Comparison of ENCODE assay signal across 19 cellular contexts in the genomic region with DNA sequence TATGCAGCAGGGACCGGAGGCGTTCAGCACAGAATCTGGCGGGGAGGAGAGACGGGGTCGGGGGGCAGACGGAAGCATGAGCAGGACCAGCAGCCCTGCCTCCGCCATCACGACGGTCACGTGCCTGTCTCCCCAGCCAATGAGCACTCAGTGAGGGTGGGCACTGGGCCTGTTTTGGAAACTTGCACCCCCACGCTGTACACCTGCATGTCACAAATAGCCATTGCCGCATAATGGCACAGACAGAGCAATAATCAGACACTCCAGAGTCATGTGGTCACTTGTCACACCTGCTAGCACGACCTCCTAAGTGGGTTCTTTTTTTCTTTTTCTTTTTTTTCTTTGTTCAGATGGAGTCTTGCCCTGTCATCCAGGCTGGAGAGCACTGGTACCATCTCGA. TPM values are rescaled to one million over a fixed set of nuclear protein-coding genes. Genes with fewer than 3 reads are reported as not detected.
DNase-seq lines count a peak whose midpoint lies in the region; ATAC-seq, FAIRE-seq and TF ChIP-seq lines count a peak whose summit lies in the region.
"Had no signal": no experiment of that assay in that cellular context is flagged by ENCODE, and none has a peak within 500 bp of the region (broad histone marks: within the 10 kb centered on the region; RNA-seq: fewer than 3 reads in every experiment).

No MANE protein-coding gene starts in this region.

- H3K27ac Mint-ChIP-seq in stimulated activated naive B cell treated with anti-CD40 and anti-IgM and Interleukin-4, amounts not matched to agents 10 μg/mL and 1 μg/mL and 100 μg/mL, for 72 hours = peak overlapping the region; percentile 44
- no peak overlapping the region for H3K27ac Mint-ChIP-seq in CD4-positive, alpha-beta T cell
- H3K27ac Mint-ChIP-seq: CD8-positive, alpha-beta T cell had no signal

- H3K27me3 Mint-ChIP-seq in stimulated activated naive B cell treated with anti-CD40 and anti-IgM and Interleukin-4, amounts not matched to agents 10 μg/mL and 1 μg/mL and 100 μg/mL, for 72 hours = no peaks in the 10 kb centered on the region
- no peaks in the 10 kb centered on the region for H3K27me3 Mint-ChIP-seq in CD4-positive, alpha-beta T cell

- RAD21 ChIA-PET in HCT116 (lab: Charles Lee; ENCODE audit: low non-redundant PET in 1 of 2, low total read pairs in 2 of 2, uncharacterized antibody in 2 of 2, unreplicated experiment in 2 of 2) = no interaction called here

- BruUV-seq in HCT116 (replicated peaks; lab: Mats Ljungman, UMichigan) = TSS peak; percentile 11
- no TSS peak for BruUV-seq in OCI-LY7 (replicated peaks; lab: Mats Ljungman, UMichigan)

- CTCF ChIA-PET in HCT116 (lab: Charles Lee) (no interaction called here), OCI-LY7 (lab: Charles Lee; ENCODE audit: unreplicated experiment) (no interaction called here)
- CTCF ChIA-PET in CD4-positive, alpha-beta T cell (lab: Charles Lee) = no interaction called here

- POLR2A ChIA-PET in HCT116 (lab: Charles Lee) = no interaction called here
- POLR2A ChIA-PET in OCI-LY7 (lab: Charles Lee) = no interaction called here
- POLR2A ChIA-PET in CD4-positive, alpha-beta T cell (lab: Charles Lee) = no interaction called here

- H4K20me1 ChIP-seq in HCT116 (ENCODE audit: insufficient read depth) (no peaks in the 10 kb centered on the region), OCI-LY7 (ENCODE audit: insufficient read depth, low read length) (no peaks in the 10 kb centered on the region)

- 90 to 93% methylated on average over 14 of the region's 14 CpGs for WGBS in testis, 2 donors

- DNase-seq in HCT116 (ENCODE audit: low read depth, low spot score) (no peak), OCI-LY7 (ENCODE audit: low spot score) (peak; percentile 42), kidney (peak; percentile 62), testis (no peak), superior temporal gyrus (ENCODE audit: extremely low spot score) (no peak)
- DNase-seq in stimulated activated naive B cell treated with anti-CD40 and anti-IgM and Interleukin-4, amounts not matched to agents 10 μg/mL and 1 μg/mL and 100 μg/mL, for 72 hours = no peak
- no peak for DNase-seq in CD4-positive, alpha-beta T cell
- DNase-seq: ACHN; Calu3; CD8-positive, alpha-beta T cell; DMS79 treated with DMSO at 0.1 percent for 48 hours; GF-D8 had no signal

- H3K27ac ChIP-seq in HCT116 (ENCODE audit: low read depth, low read length) (no peak overlapping the region), OCI-LY7 (ENCODE audit: low read depth, low read length, poor library complexity, severe bottlenecking) (no peak overlapping the region), kidney (ENCODE audit: low read depth in 2 of 2, low read length in 2 of 2) (no peak overlapping the region), testis (no peak overlapping the region)
- no peak overlapping the region for H3K27ac ChIP-seq in CD4-positive, alpha-beta T cell (ENCODE audit: low read depth, low read length)

- H3K79me2 ChIP-seq in HCT116 (ENCODE audit: insufficient read depth, low read length) (no peaks in the 10 kb centered on the region), OCI-LY7 (ENCODE audit: insufficient read depth, low read depth, low read length) (no peaks in the 10 kb centered on the region)

- H3K4me3 ChIP-seq in HCT116 (replicated peaks in 1 of 2; ENCODE audit: low read depth in 1 of 2, low read length in 2 of 2) (no peak overlapping the region), OCI-LY7 (ENCODE audit: low read depth, low read length, poor library complexity, severe bottlenecking) (no peak overlapping the region), kidney (ENCODE audit: low read length in 2 of 2) (no peak overlapping the region), testis (no peak overlapping the region)
- H3K4me3 ChIP-seq: HAP-1 had no signal

- FAIRE-seq in kidney (lab: Jason Lieb, UNC) = no peak
- FAIRE-seq: A204.1, GM19239, H1 had no signal

- H3K4me3 Mint-ChIP-seq in stimulated activated naive B cell treated with anti-CD40 and anti-IgM and Interleukin-4, amounts not matched to agents 10 μg/mL and 1 μg/mL and 100 μg/mL, for 72 hours = no peak overlapping the region
- H3K4me3 Mint-ChIP-seq in CD4-positive, alpha-beta T cell = no peak overlapping the region
- H3K4me3 Mint-ChIP-seq: CD14-positive monocyte; CD8-positive, alpha-beta T cell had no signal

- H3K36me3 ChIP-seq in HCT116 (ENCODE audit: control insufficient read depth in 1 of 2, insufficient read depth in 2 of 2, low read length in 2 of 2) = peaks cover 11 to 19% of the 10 kb centered on the region in 2 experiments; a peak in 3 of 4 replicates
- peaks cover 18% of the 10 kb centered on the region; the same call in 1 of the 2 replicates for H3K36me3 ChIP-seq in OCI-LY7 (ENCODE audit: insufficient read depth, low read length)
- peaks cover 0 to 7% of the 10 kb centered on the region in 2 donors for H3K36me3 ChIP-seq in kidney (ENCODE audit: control insufficient read depth in 1 of 2, insufficient read depth in 2 of 2, low read length in 2 of 2)
- H3K36me3 ChIP-seq in testis (ENCODE audit: low read depth, missing control alignments) = no peaks in the 10 kb centered on the region

- intact Hi-C loops in HCT116 (cut with micrococcal nuclease) (no loop called here), OCI-LY7 (cut with micrococcal nuclease; ENCODE audit: unreplicated experiment) (no loop called here), kidney (cut with DNase I) (no loop called here), testis (cut with DNase I; ENCODE audit: low total_unique reads) (no loop called here)
- intact Hi-C loops in CD4-positive, alpha-beta T cell (cut with DNase I, micrococcal nuclease) = no loop called here

- H2AFZ ChIP-seq in HCT116 (ENCODE audit: low read depth, low read length, poor library complexity, severe bottlenecking) (no peak overlapping the region), OCI-LY7 (ENCODE audit: low read length) (no peak overlapping the region)

- H3K9ac ChIP-seq in HCT116 (ENCODE audit: low read length) (no peak overlapping the region), kidney (ENCODE audit: low read length in 2 of 2) (no peak overlapping the region)

- no peaks in the 10 kb centered on the region for H3K27me3 ChIP-seq in HCT116 (ENCODE audit: insufficient read depth, low read length)
- H3K27me3 ChIP-seq in testis = no peaks in the 10 kb centered on the region
- H3K27me3 ChIP-seq in CD4-positive, alpha-beta T cell (ENCODE audit: control insufficient read depth, insufficient read depth, low read length) = no peaks in the 10 kb centered on the region

- ATAC-seq in HCT116 = no peak
- no peak for ATAC-seq in stimulated activated naive B cell treated with anti-CD40 and anti-IgM and Interleukin-4, amounts not matched to agents 10 μg/mL and 1 μg/mL and 100 μg/mL, for 72 hours (replicated peaks)
- no peak for ATAC-seq in CD4-positive, alpha-beta T cell (ENCODE audit: poor library complexity)
- ATAC-seq: CD8-positive, alpha-beta T cell had no signal

- no peaks in the 10 kb centered on the region for H3K4me1 Mint-ChIP-seq in stimulated activated naive B cell treated with anti-CD40 and anti-IgM and Interleukin-4, amounts not matched to agents 10 μg/mL and 1 μg/mL and 100 μg/mL, for 72 hours
- H3K4me1 Mint-ChIP-seq in CD4-positive, alpha-beta T cell (ENCODE audit: low read depth) = no peaks in the 10 kb centered on the region
- H3K4me1 Mint-ChIP-seq: CD14-positive monocyte had no signal

- H3K4me2 ChIP-seq in HCT116 (ENCODE audit: low read length) (no peak overlapping the region), OCI-LY7 (ENCODE audit: low read length) (no peak overlapping the region)

- TF ChIP-seq POLR2A in HCT116 (IDR thresholded peaks at IDR 0.05; ENCODE audit: borderline replicate concordance, extremely low read depth, insufficient read depth, insufficient read length) (no peak), testis (IDR thresholded peaks at IDR 0.05) (no peak)

- H3K4me1 ChIP-seq in HCT116 (ENCODE audit: control insufficient read depth in 1 of 2, insufficient read depth in 2 of 2, low read length in 2 of 2) (no peaks in the 10 kb centered on the region), OCI-LY7 (ENCODE audit: insufficient read depth, low read length, poor library complexity, severe bottlenecking) (no peaks in the 10 kb centered on the region), kidney (ENCODE audit: control insufficient read depth in 1 of 2, insufficient read depth in 1 of 2, low read depth in 1 of 2, low read length in 2 of 2) (no peaks in the 10 kb centered on the region), testis (no peaks in the 10 kb centered on the region)
- H3K4me1 ChIP-seq: HAP-1 had no signal

- H3K9me3 Mint-ChIP-seq in stimulated activated naive B cell treated with anti-CD40 and anti-IgM and Interleukin-4, amounts not matched to agents 10 μg/mL and 1 μg/mL and 100 μg/mL, for 72 hours = no peaks in the 10 kb centered on the region
- no peaks in the 10 kb centered on the region for H3K9me3 Mint-ChIP-seq in CD4-positive, alpha-beta T cell
- H3K9me3 Mint-ChIP-seq: CD14-positive monocyte; CD8-positive, alpha-beta T cell had no signal

- H3K36me3 Mint-ChIP-seq in stimulated activated naive B cell treated with anti-CD40 and anti-IgM and Interleukin-4, amounts not matched to agents 10 μg/mL and 1 μg/mL and 100 μg/mL, for 72 hours = peaks cover 43 to 69% of the 10 kb centered on the region in 2 donors
- H3K36me3 Mint-ChIP-seq in CD4-positive, alpha-beta T cell (ENCODE audit: low read depth) = peaks cover 38% of the 10 kb centered on the region

- H3K9me2 ChIP-seq in HCT116 (ENCODE audit: insufficient read depth) = no peaks in the 10 kb centered on the region
- H3K9me2 ChIP-seq in OCI-LY7 (ENCODE audit: insufficient read depth, low read length) = no peaks in the 10 kb centered on the region

- no peak for TF ChIP-seq RAD21 in HCT116 (IDR thresholded peaks at IDR 0.05; ENCODE audit: low read depth)

- TF ChIP-seq CTCF in HCT116 (IDR thresholded peaks at IDR 0.05 in 2 of 3, conservative IDR thresholded peaks at IDR 0.05 in 1 of 3; ENCODE audit: borderline replicate concordance in 1 of 3, insufficient read depth in 1 of 3, low read depth in 2 of 3, low read length in 2 of 3) (no peak), OCI-LY7 (conservative IDR thresholded peaks at IDR 0.05; ENCODE audit: low read length) (no peak), kidney (IDR thresholded peaks at IDR 0.05; ENCODE audit: borderline replicate concordance, extremely low read depth, insufficient read depth) (no peak), testis (IDR thresholded peaks at IDR 0.05) (no peak)
- TF ChIP-seq CTCF in CD4-positive, alpha-beta T cell (IDR thresholded peaks at IDR 0.05) = no peak

- H3K9me3 ChIP-seq in HCT116 (ENCODE audit: control insufficient read depth in 1 of 2, insufficient read depth in 1 of 2, low read depth in 1 of 2, low read length in 2 of 2) (no peaks in the 10 kb centered on the region), OCI-LY7 (ENCODE audit: low read length) (no peaks in the 10 kb centered on the region), kidney (ENCODE audit: control insufficient read depth in 1 of 2, low read length in 2 of 2) (no peaks in the 10 kb centered on the region), testis (no peaks in the 10 kb centered on the region)
- H3K9me3 ChIP-seq in CD4-positive, alpha-beta T cell (ENCODE audit: control insufficient read depth, low read length) = no peaks in the 10 kb centered on the region
- H3K9me3 ChIP-seq: HAP-1 had no signal

RNA-seq across cellular contexts. Expression of a gene that starts 8.8 kb away (rescaled TPM):
- total RNA-seq in HCT116 (2021; ENCODE audit: unreplicated experiment) (58.9 TPM), OCI-LY7 (2022) (24.4 and 30.8 TPM in 2 replicates), kidney (19.0 TPM), testis (10 to 100 TPM; 46.4 to 49.8 TPM)
- 44.4 and 46.7 TPM in 2 replicates for polyA plus RNA-seq in HCT116 (2012)
- total RNA-seq in OCI-LY7 (2014; rRNA removed; shearing (Covaris generic)) = 12.8 and 21.0 TPM in 2 replicates
- polyA plus RNA-seq in kidney (ENCODE audit: insufficient read depth, low read depth, low replicate concordance) (16.7 TPM), testis (ENCODE audit: insufficient read depth, low read depth, low replicate concordance) (37.5 TPM)
- total RNA-seq in CD4-positive, alpha-beta T cell = 1 to 10 TPM; 8.7 to 9.6 TPM

RNA-seq across cellular contexts. Expression of a gene that starts 21.1 kb away (rescaled TPM):
- 22.8 TPM for total RNA-seq in HCT116 (2021; ENCODE audit: unreplicated experiment)
- 25.8 and 27.7 TPM in 2 replicates for polyA plus RNA-seq in HCT116 (2012)
- total RNA-seq in OCI-LY7 (2014; rRNA removed; shearing (Covaris generic)) = not detected in 2 replicates
- total RNA-seq in OCI-LY7 (2022) = not detected in 2 replicates
- total RNA-seq in kidney = 3.3 TPM
- 4.5 TPM for polyA plus RNA-seq in kidney (ENCODE audit: insufficient read depth, low read depth, low replicate concordance)
- 10 to 100 TPM in 1 of 2 donors, 1 to 10 TPM in 1; 5.9 to 13.7 TPM for total RNA-seq in testis
- 6.4 TPM for polyA plus RNA-seq in testis (ENCODE audit: insufficient read depth, low read depth, low replicate concordance)
- not detected for total RNA-seq in CD4-positive, alpha-beta T cell
- total RNA-seq: CD8-positive, alpha-beta T cell had no signal
- polyA plus RNA-seq: CD14-positive monocyte had no signal

RNA-seq across cellular contexts. Expression of a gene that starts 38.9 kb away (rescaled TPM):
- total RNA-seq in HCT116 (2021; ENCODE audit: unreplicated experiment) (not detected), OCI-LY7 (2022) (not detected in 2 replicates), kidney (not detected), testis (10 to 100 TPM; 16.5 to 22.4 TPM)
- polyA plus RNA-seq in HCT116 (2012) = 0.09 and 0.10 TPM in 2 replicates
- total RNA-seq in OCI-LY7 (2014; rRNA removed; shearing (Covaris generic)) = not detected in 2 replicates
- polyA plus RNA-seq in kidney (ENCODE audit: insufficient read depth, low read depth, low replicate concordance) (1.3 TPM), testis (ENCODE audit: insufficient read depth, low read depth, low replicate concordance) (61.1 TPM)
- total RNA-seq in CD4-positive, alpha-beta T cell = not detected
- total RNA-seq: Calu3; CD8-positive, alpha-beta T cell; H1; HT-29 had no signal
- polyA plus RNA-seq: BJ had no signal

RNA-seq across cellular contexts. Expression of a gene that starts 43.3 kb away (rescaled TPM):
- total RNA-seq in HCT116 (2021; ENCODE audit: unreplicated experiment) (89.1 TPM), OCI-LY7 (2022) (15.5 and 17.4 TPM in 2 replicates), kidney (32.4 TPM), testis (10 to 100 TPM in 1 of 2 donors, 1 to 10 TPM in 1; 9.7 to 12.2 TPM)
- 125 and 158 TPM in 2 replicates for polyA plus RNA-seq in HCT116 (2012)
- total RNA-seq in OCI-LY7 (2014; rRNA removed; shearing (Covaris generic)) = 5.3 and 7.8 TPM in 2 replicates
- polyA plus RNA-seq in kidney (ENCODE audit: insufficient read depth, low read depth, low replicate concordance) (21.4 TPM), testis (ENCODE audit: insufficient read depth, low read depth, low replicate concordance) (13.3 TPM)
- 1 to 10 TPM; 1.5 to 3.7 TPM for total RNA-seq in CD4-positive, alpha-beta T cell

RNA-seq across cellular contexts. Expression of a gene that starts 44.8 kb away (rescaled TPM):
- total RNA-seq in HCT116 (2021; ENCODE audit: unreplicated experiment) = 30.5 TPM
- polyA plus RNA-seq in HCT116 (2012) = 9.4 and 11.6 TPM in 2 replicates
- total RNA-seq in OCI-LY7 (2014; rRNA removed; shearing (Covaris generic)) = 16.3 and 28.0 TPM in 2 replicates
- 8.8 and 10.8 TPM in 2 replicates for total RNA-seq in OCI-LY7 (2022)
- total RNA-seq in kidney = 3.9 TPM
- 2.4 TPM for polyA plus RNA-seq in kidney (ENCODE audit: insufficient read depth, low read depth, low replicate concordance)
- 10 to 100 TPM; 10.2 to 12.1 TPM for total RNA-seq in testis
- 5.8 TPM for polyA plus RNA-seq in testis (ENCODE audit: insufficient read depth, low read depth, low replicate concordance)
- total RNA-seq in CD4-positive, alpha-beta T cell = under 1 TPM; 0.16 to 0.28 TPM

Comparison
In these comparisons a context has a peak if more than half of its experiments do, and no peak if none do; other contexts are left out.
1. DNase-seq: peak in OCI-LY7 (single experiment) and kidney (single experiment); none in HCT116 (single experiment), stimulated activated naive B cell treated with anti-CD40 and anti-IgM and Interleukin-4, amounts not matched to agents 10 μg/mL and 1 μg/mL and 100 μg/mL, for 72 hours (single experiment), testis (single experiment), CD4-positive, alpha-beta T cell (0 of 10) and superior temporal gyrus (single experiment).
2. RNA of a gene that starts 38.9 kb away (total RNA-seq): 16.5 to 22.4 TPM in testis; not detected in HCT116 (single experiment), not detected in OCI-LY7, not detected in kidney (single experiment) and not detected in CD4-positive, alpha-beta T cell; every median in the first group is over 10 times any median in the second.